ENCODE assay signal across 11 cellular contexts in the genomic region with DNA sequence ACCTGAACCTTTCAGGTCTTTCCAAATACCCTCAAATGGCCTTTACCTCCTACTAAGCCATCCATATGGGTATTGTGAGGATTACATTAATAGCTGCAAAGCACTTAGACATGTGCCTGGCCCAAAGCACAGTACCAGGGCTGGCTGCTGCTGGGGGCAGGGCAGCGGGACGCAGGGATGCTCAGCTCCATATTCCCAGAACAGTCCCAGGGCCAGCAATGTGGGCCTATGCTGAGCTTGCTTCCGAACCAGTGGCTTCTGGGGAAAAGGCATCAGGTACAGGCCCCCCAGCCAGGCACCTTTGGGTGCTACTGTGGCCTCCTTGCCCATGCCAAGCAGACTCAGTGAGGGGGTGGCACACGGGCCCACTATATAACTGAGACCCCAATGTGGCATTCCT. TPM values are rescaled to one million over a fixed set of nuclear protein-coding genes. Genes with fewer than 3 reads are reported as not detected.
DNase-seq lines count a peak whose midpoint lies in the region; ATAC-seq and TF ChIP-seq lines count a peak whose summit lies in the region.
"Had no signal": no experiment of that assay in that cellular context is flagged by ENCODE, and none has a peak within 500 bp of the region (broad histone marks: within the 10 kb centered on the region; RNA-seq: fewer than 3 reads in every experiment).

No MANE protein-coding gene starts in this region.

- peaks cover 45% of the 10 kb centered on the region for H4K20me1 ChIP-seq in mammary epithelial cell (ENCODE audit: insufficient read depth, low read length)

- BruUV-seq in mammary epithelial cell (replicated peaks; lab: Mats Ljungman, UMichigan) = no TSS peak

- peaks cover 88% of the 10 kb centered on the region for H3K4me1 Mint-ChIP-seq in stimulated activated naive CD8-positive, alpha-beta T cell treated with anti-CD3 and anti-CD28 coated beads, Interleukin-15, Interleukin-2, amounts not matched to agents 100 ng/mL and 50 ng/mL, for 24 hours (ENCODE audit: low read depth)
- peaks cover 76% of the 10 kb centered on the region for H3K4me1 Mint-ChIP-seq in nephron

- H3K9me3 Mint-ChIP-seq in stimulated activated naive CD8-positive, alpha-beta T cell treated with anti-CD3 and anti-CD28 coated beads, Interleukin-15, Interleukin-2, amounts not matched to agents 100 ng/mL and 50 ng/mL, for 24 hours = peaks cover 4% of the 10 kb centered on the region
- no peaks in the 10 kb centered on the region for H3K9me3 Mint-ChIP-seq in nephron

- no peak overlapping the region for H3K9ac ChIP-seq in mammary epithelial cell (ENCODE audit: insufficient read depth, low read length)
- H3K9ac ChIP-seq: KMS-11 had no signal

- H3K4me1 ChIP-seq in mammary epithelial cell (ENCODE audit: insufficient read depth, low read length) = peaks cover 99% of the 10 kb centered on the region

- no peaks in the 10 kb centered on the region for H3K9me3 ChIP-seq in mammary epithelial cell (replicated peaks; ENCODE audit: insufficient read depth, low read length)
- H3K9me3 ChIP-seq: mucosa of descending colon had no signal

- intact Hi-C loops in mammary epithelial cell (cut with micrococcal nuclease) = no loop called here

- in situ Hi-C loops in mammary epithelial cell (cut with MboI; ENCODE audit: low sequenced_read_pairs in 2 of 2) = no loop called here

- WGBS in mammary epithelial cell (ENCODE audit: low coverage, missing lambda C conversion rate) = 71% methylated on average over 4 of the region's 4 CpGs

- H3K36me3 Mint-ChIP-seq in stimulated activated naive CD8-positive, alpha-beta T cell treated with anti-CD3 and anti-CD28 coated beads, Interleukin-15, Interleukin-2, amounts not matched to agents 100 ng/mL and 50 ng/mL, for 24 hours (ENCODE audit: low read depth) = peaks cover 32% of the 10 kb centered on the region
- peaks cover 20% of the 10 kb centered on the region for H3K36me3 Mint-ChIP-seq in nephron (ENCODE audit: low read depth)

- H3K27ac Mint-ChIP-seq in stimulated activated naive CD8-positive, alpha-beta T cell treated with anti-CD3 and anti-CD28 coated beads, Interleukin-15, Interleukin-2, amounts not matched to agents 100 ng/mL and 50 ng/mL, for 24 hours = peak overlapping the region; percentile 78
- H3K27ac Mint-ChIP-seq in nephron = peak overlapping the region; percentile 91 to 97 (median 95)

- ATAC-seq in stimulated activated naive CD8-positive, alpha-beta T cell treated with anti-CD3 and anti-CD28 coated beads, Interleukin-15, Interleukin-2, amounts not matched to agents 100 U/mL and 50 U/mL, for 24 hours = no peak
- ATAC-seq in GM18867 (IDR thresholded peaks at IDR 0.05; ENCODE audit: unreplicated experiment) (no peak), HG02970 (IDR thresholded peaks at IDR 0.05; ENCODE audit: low FRiP score, unreplicated experiment) (no peak)

- CTCF ChIA-PET in mammary epithelial cell (lab: Charles Lee; ENCODE audit: low non-redundant PET) = no interaction called here

- H3K36me3 ChIP-seq in mammary epithelial cell (ENCODE audit: insufficient read depth, low read length) = peaks cover 38% of the 10 kb centered on the region

- no peak overlapping the region for H3K27ac ChIP-seq in mammary epithelial cell (ENCODE audit: insufficient read depth, low read depth, low read length)
- H3K27ac ChIP-seq: KMS-11 had no signal

- no peaks in the 10 kb centered on the region for H3K27me3 Mint-ChIP-seq in stimulated activated naive CD8-positive, alpha-beta T cell treated with anti-CD3 and anti-CD28 coated beads, Interleukin-15, Interleukin-2, amounts not matched to agents 100 ng/mL and 50 ng/mL, for 24 hours
- H3K27me3 Mint-ChIP-seq in nephron (ENCODE audit: low read depth) = peaks cover 4% of the 10 kb centered on the region

- TF ChIP-seq CTCF in mammary epithelial cell (conservative IDR thresholded peaks at IDR 0.05 in 1 of 2, IDR thresholded peaks at IDR 0.05 in 1 of 2; ENCODE audit: extremely low read depth in 1 of 2, insufficient read depth in 1 of 2, low read depth in 1 of 2, low read length in 2 of 2) = no peak
- TF ChIP-seq CTCF in nephron (IDR thresholded peaks at IDR 0.05; ENCODE audit: unreplicated experiment in 3 of 3) = no peak

- peaks cover 100% of the 10 kb centered on the region for H3K79me2 ChIP-seq in mammary epithelial cell (ENCODE audit: insufficient read depth, low read length)

- H3K4me2 ChIP-seq in mammary epithelial cell (ENCODE audit: insufficient read depth, low read depth, low read length) = peak overlapping the region; percentile 43
- H3K4me2 ChIP-seq: KMS-11 had no signal

- no peak for DNase-seq in stimulated activated naive CD8-positive, alpha-beta T cell treated with anti-CD3 and anti-CD28 coated beads, Interleukin-15, Interleukin-2, amounts not matched to agents 100 U/mL and 50 U/mL, for 24 hours
- DNase-seq in mammary epithelial cell (no peak), C1 segment of cervical spinal cord (lab: John Stamatoyannopoulos, UW) (no peak), DMS 273 treated with DMSO at 0.1 percent for 48 hours (lab: John Stamatoyannopoulos, UW) (no peak)
- DNase-seq: NCI-H2029 treated with DMSO at 0.1 percent for 48 hours had no signal

- no peaks in the 10 kb centered on the region for H3K27me3 ChIP-seq in mammary epithelial cell (ENCODE audit: insufficient read depth, low read length)

- no peak overlapping the region for H2AFZ ChIP-seq in mammary epithelial cell (ENCODE audit: low read depth, low read length)

- no peak overlapping the region for H3K4me3 ChIP-seq in mammary epithelial cell (replicated peaks in 1 of 3; ENCODE audit: insufficient read depth in 1 of 3, low read depth in 2 of 3, low read length in 3 of 3)
- H3K4me3 ChIP-seq: mucosa of descending colon had no signal

- no peak overlapping the region for H3K4me3 Mint-ChIP-seq in stimulated activated naive CD8-positive, alpha-beta T cell treated with anti-CD3 and anti-CD28 coated beads, Interleukin-15, Interleukin-2, amounts not matched to agents 100 ng/mL and 50 ng/mL, for 24 hours
- H3K4me3 Mint-ChIP-seq in nephron = peak overlapping the region in 2 of 3 experiments; percentile 42 to 63

- dilution Hi-C loops in mammary epithelial cell (cut with HindIII; ENCODE audit: low sequenced_read_pairs) = loop anchor here (10.0 kb wide), 1 partner anchor 126 kb away; no protein-coding TSS in a partner anchor

RNA-seq across cellular contexts. Expression of a gene that starts 10.4 kb away (rescaled TPM):
- total RNA-seq in mammary epithelial cell = 1,000 to 10,000 TPM in 1 of 2 donors, 100 to 1,000 TPM in 1; 841 to 1,322 TPM
- 813 TPM for polyA plus RNA-seq in mammary epithelial cell
- polyA minus RNA-seq in mammary epithelial cell = 1,325 TPM
